Comparison of ENCODE assay signal across 8 cellular contexts in genomic region chr17:75032896-75033294, GRCh38. TPM values are rescaled to one million over a fixed set of nuclear protein-coding genes. Genes with fewer than 3 reads are reported as not detected.
DNase-seq lines count a peak whose midpoint lies in the region; ATAC-seq and TF ChIP-seq lines count a peak whose summit lies in the region.

No MANE protein-coding gene starts in this region.

- H3K27me3 Mint-ChIP-seq in effector memory CD8-positive, alpha-beta T cell = peaks cover 0 to 9% of the 10 kb centered on the region in 2 donors
- no peaks in the 10 kb centered on the region for H3K27me3 Mint-ChIP-seq in osteocyte (ENCODE audit: unreplicated experiment)
- peaks cover 33% of the 10 kb centered on the region for H3K27me3 Mint-ChIP-seq in endothelial cell (ENCODE audit: unreplicated experiment)

- H3K79me2 ChIP-seq in OCI-LY7 (ENCODE audit: insufficient read depth, low read depth, low read length) = no peaks in the 10 kb centered on the region

- peak overlapping the region; percentile 100 for H3K27ac Mint-ChIP-seq in effector memory CD8-positive, alpha-beta T cell
- peak overlapping the region; percentile 99 for H3K27ac Mint-ChIP-seq in osteocyte (ENCODE audit: unreplicated experiment)
- no peak overlapping the region for H3K27ac Mint-ChIP-seq in endothelial cell (ENCODE audit: unreplicated experiment)

- no peak for ATAC-seq in effector memory CD8-positive, alpha-beta T cell (replicated peaks)
- no peak for ATAC-seq in HG03342 (IDR thresholded peaks at IDR 0.05; ENCODE audit: unreplicated experiment)

- H3K9me3 Mint-ChIP-seq in effector memory CD8-positive, alpha-beta T cell = no peaks in the 10 kb centered on the region
- H3K9me3 Mint-ChIP-seq in osteocyte (ENCODE audit: unreplicated experiment) (peaks cover 5% of the 10 kb centered on the region), endothelial cell (ENCODE audit: unreplicated experiment) (peaks cover 5% of the 10 kb centered on the region)

- H3K4me3 ChIP-seq in GM08714 (ENCODE audit: low read length) (peak overlapping the region; percentile 82), OCI-LY7 (ENCODE audit: low read depth, low read length, poor library complexity, severe bottlenecking) (no peak overlapping the region)

- TF ChIP-seq CTCF in OCI-LY7 (conservative IDR thresholded peaks at IDR 0.05; ENCODE audit: low read length) (no peak), osteocyte (IDR thresholded peaks at IDR 0.05) (no peak), endothelial cell (IDR thresholded peaks at IDR 0.05; ENCODE audit: unreplicated experiment) (no peak)

- H2AFZ ChIP-seq in OCI-LY7 (ENCODE audit: low read length) = no peak overlapping the region

- peaks cover 58% of the 10 kb centered on the region for H3K36me3 Mint-ChIP-seq in effector memory CD8-positive, alpha-beta T cell (ENCODE audit: insufficient read depth)
- H3K36me3 Mint-ChIP-seq in osteocyte (ENCODE audit: unreplicated experiment) = no peaks in the 10 kb centered on the region
- peaks cover 22% of the 10 kb centered on the region for H3K36me3 Mint-ChIP-seq in endothelial cell (ENCODE audit: low read depth, unreplicated experiment)

- peak overlapping the region; percentile 94 to 98 for H3K4me3 Mint-ChIP-seq in effector memory CD8-positive, alpha-beta T cell
- H3K4me3 Mint-ChIP-seq in osteocyte (ENCODE audit: unreplicated experiment) = peak overlapping the region; percentile 97
- H3K4me3 Mint-ChIP-seq in endothelial cell (ENCODE audit: unreplicated experiment) = no peak overlapping the region

- H3K4me1 ChIP-seq in OCI-LY7 (ENCODE audit: insufficient read depth, low read length, poor library complexity, severe bottlenecking) = peaks cover 13% of the 10 kb centered on the region

- POLR2A ChIA-PET in OCI-LY7 (lab: Charles Lee) = interaction anchor here (1.9 kb wide), 1 partner anchor 20 kb away, joined by 6 read pairs; the partner anchor contains the start of gene MRPL58

- no peaks in the 10 kb centered on the region for H3K9me2 ChIP-seq in OCI-LY7 (ENCODE audit: insufficient read depth, low read length)

- DNase-seq in OCI-LY7 (ENCODE audit: low spot score) (no peak), osteocyte (ENCODE audit: extremely low spot score, unreplicated experiment) (no peak), endothelial cell (ENCODE audit: low spot score) (no peak), ecto neural progenitor cell (ENCODE audit: low spot score) (no peak)
- DNase-seq in effector memory CD8-positive, alpha-beta T cell = no peak
- no peak for DNase-seq in activated CD4-positive, CD25-positive, alpha-beta regulatory T cell treated with anti-CD3 and anti-CD28 coated beads, Interleukin-2, amount 50 U/mL, for 72 hours

- no peak overlapping the region for H3K27ac ChIP-seq in OCI-LY7 (ENCODE audit: low read depth, low read length, poor library complexity, severe bottlenecking)

- peak overlapping the region; percentile 58; the same call in 1 of the 2 replicates for H3K4me2 ChIP-seq in OCI-LY7 (ENCODE audit: low read length)

- BruUV-seq in OCI-LY7 (replicated peaks; lab: Mats Ljungman, UMichigan) = no TSS peak

- intact Hi-C loops in OCI-LY7 (cut with micrococcal nuclease; ENCODE audit: unreplicated experiment) = no loop called here

- no peaks in the 10 kb centered on the region for H4K20me1 ChIP-seq in OCI-LY7 (ENCODE audit: insufficient read depth, low read length)

- H3K9me3 ChIP-seq in OCI-LY7 (ENCODE audit: low read length) = 0 out of 2 replicates have a peak, but pooled peaks cover 6% of the 10 kb centered on the region

- H3K36me3 ChIP-seq in OCI-LY7 (ENCODE audit: insufficient read depth, low read length) = no peaks in the 10 kb centered on the region

- CTCF ChIA-PET in OCI-LY7 (lab: Charles Lee; ENCODE audit: unreplicated experiment) = no interaction called here

- H3K4me1 Mint-ChIP-seq in effector memory CD8-positive, alpha-beta T cell (ENCODE audit: low read depth in 2 of 2) = peaks cover 40 to 41% of the 10 kb centered on the region in 2 donors
- H3K4me1 Mint-ChIP-seq in osteocyte (ENCODE audit: unreplicated experiment) = peaks cover 32% of the 10 kb centered on the region
- H3K4me1 Mint-ChIP-seq in endothelial cell (ENCODE audit: unreplicated experiment) = peaks cover 2% of the 10 kb centered on the region

RNA-seq across cellular contexts. Expression of gene ATP5PD, which starts 13.9 kb away (rescaled TPM):
- total RNA-seq in OCI-LY7 (2014; rRNA removed; shearing (Covaris generic)) = 293 and 301 TPM in 2 replicates
- total RNA-seq in OCI-LY7 (2022) (314 and 317 TPM in 2 replicates), osteocyte (195 and 212 TPM in 2 replicates), endothelial cell (ENCODE audit: unreplicated experiment) (179 TPM)

RNA-seq across cellular contexts. Expression of gene KCTD2, which starts 14.1 kb away (rescaled TPM):
- 26.0 and 29.8 TPM in 2 replicates for total RNA-seq in OCI-LY7 (2014; rRNA removed; shearing (Covaris generic))
- total RNA-seq in OCI-LY7 (2022) (21.0 and 26.3 TPM in 2 replicates), osteocyte (22.3 and 23.7 TPM in 2 replicates), endothelial cell (ENCODE audit: unreplicated experiment) (33.5 TPM)

RNA-seq across cellular contexts. Expression of gene MRPL58, which starts 20.4 kb away (rescaled TPM):
- total RNA-seq in OCI-LY7 (2014; rRNA removed; shearing (Covaris generic)) = 79.8 and 84.2 TPM in 2 replicates
- total RNA-seq in OCI-LY7 (2022) (70.7 and 75.3 TPM in 2 replicates), osteocyte (22.4 and 25.1 TPM in 2 replicates), endothelial cell (ENCODE audit: unreplicated experiment) (16.2 TPM)

RNA-seq across cellular contexts. Expression of gene CDR2L, which starts 45.5 kb away (rescaled TPM):
- total RNA-seq in OCI-LY7 (2014; rRNA removed; shearing (Covaris generic)) = 0.10 and 0.79 TPM in 2 replicates
- total RNA-seq in OCI-LY7 (2022) = 0.49 and 0.74 TPM in 2 replicates
- 21.4 and 22.8 TPM in 2 replicates for total RNA-seq in osteocyte
- 33.2 TPM for total RNA-seq in endothelial cell (ENCODE audit: unreplicated experiment)

RNA-seq across cellular contexts. Expression of gene SLC16A5, which starts 54.9 kb away (rescaled TPM):
- not detected in 2 replicates for total RNA-seq in OCI-LY7 (2014; rRNA removed; shearing (Covaris generic))
- total RNA-seq in OCI-LY7 (2022) = not detected in 2 replicates
- 7.0 and 7.6 TPM in 2 replicates for total RNA-seq in osteocyte
- 50.9 TPM for total RNA-seq in endothelial cell (ENCODE audit: unreplicated experiment)
